Comparison of ENCODE assay signal across 11 cellular contexts in the genomic region with DNA sequence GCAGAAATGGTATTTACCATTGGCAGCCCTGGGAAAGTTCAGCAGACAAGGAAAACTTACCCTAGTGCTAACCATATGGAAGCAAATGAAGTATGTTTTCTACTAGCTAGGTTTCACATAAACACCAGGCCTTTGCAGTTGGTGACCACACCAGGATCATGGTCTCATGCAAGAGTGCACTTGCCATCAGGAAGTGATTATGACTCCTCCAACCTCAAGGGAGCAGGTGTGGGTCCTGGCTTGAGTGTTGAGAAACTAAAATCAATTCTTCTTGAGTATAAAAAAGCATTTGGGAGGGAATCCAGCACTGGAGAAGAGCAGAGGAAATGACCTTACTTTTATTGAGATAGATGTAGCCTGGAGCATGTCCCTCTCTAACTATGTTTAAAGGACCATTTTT. TPM values are rescaled to one million over a fixed set of nuclear protein-coding genes. Genes with fewer than 3 reads are reported as not detected.
DNase-seq lines count a peak whose midpoint lies in the region; ATAC-seq and TF ChIP-seq lines count a peak whose summit lies in the region.
"Had no signal": no experiment of that assay in that cellular context is flagged by ENCODE, and none has a peak within 500 bp of the region (broad histone marks: within the 10 kb centered on the region; RNA-seq: fewer than 3 reads in every experiment).

No MANE protein-coding gene starts in this region.

- H2BK5ac ChIP-seq in H9 (ENCODE audit: insufficient read length, low read length), result no peak overlapping the region

- ATAC-seq in DND-41 (ENCODE audit: insufficient read depth, low read depth) (peak; percentile 81), GM19372 (IDR thresholded peaks at IDR 0.05; ENCODE audit: low read depth, unreplicated experiment) (peak; percentile 95), HG02970 (IDR thresholded peaks at IDR 0.05; ENCODE audit: low FRiP score, unreplicated experiment) (peak; percentile 60)

- H3K27me3 ChIP-seq in DND-41 (ENCODE audit: insufficient read depth, low read length, poor library complexity) (no peaks in the 10 kb centered on the region), H9 (ENCODE audit: insufficient read depth, low read length) (no peaks in the 10 kb centered on the region)

- H3K23ac ChIP-seq in H9 (ENCODE audit: insufficient read length, low read depth, low read length), result no peak overlapping the region

- peaks cover 9 to 11% of the 10 kb centered on the region in 2 experiments for H3K4me1 Mint-ChIP-seq in H9

- H4K20me1 ChIP-seq in DND-41 (ENCODE audit: insufficient read depth, low read length) (no peaks in the 10 kb centered on the region), H9 (ENCODE audit: control insufficient read depth, insufficient read depth, insufficient read length) (no peaks in the 10 kb centered on the region)

- no peak overlapping the region for H2BK12ac ChIP-seq in H9 (ENCODE audit: insufficient read length, low read depth, low read length)

- H3K9me3 Mint-ChIP-seq in H9, result no peaks in the 10 kb centered on the region

- H3K18ac ChIP-seq in H9 (ENCODE audit: insufficient read length, low read depth, low read length), result no peak overlapping the region

- no peak for TF ChIP-seq POLR2A in NB4 (IDR thresholded peaks at IDR 0.05; ENCODE audit: extremely low read depth, insufficient read length)

- DNase-seq in DND-41 (peak; percentile 77), NB4 (ENCODE audit: low read depth) (peak; percentile 56), C1 segment of cervical spinal cord (lab: John Stamatoyannopoulos, UW) (no peak), NCI-H146 treated with DMSO at 0.1 percent for 48 hours (lab: John Stamatoyannopoulos, UW; ENCODE audit: unreplicated experiment) (no peak), mesenteric fat pad (ENCODE audit: low spot score) (no peak), H9 (no peak)
- DNase-seq: activated CD4-positive, alpha-beta T cell treated with anti-CD3 and anti-CD28 coated beads for 1 hour; NCI-H748 treated with DMSO at 0.1 percent for 48 hours; occipital lobe had no signal

- H3K27ac ChIP-seq in DND-41 (ENCODE audit: low read length) (peak overlapping the region; percentile 91), H9 (ENCODE audit: insufficient read length, low read depth, low read length) (no peak overlapping the region)

- no peaks in the 10 kb centered on the region for H3K23me2 ChIP-seq in H9 (ENCODE audit: insufficient read length, low read depth, low read length, poor library complexity, severe bottlenecking)

- H2BK120ac ChIP-seq in H9 (ENCODE audit: low read depth, low read length, poor library complexity, severe bottlenecking), result no peak overlapping the region

- H2AFZ ChIP-seq in DND-41 (ENCODE audit: low read depth, low read length), result peak overlapping the region; percentile 45
- no peak overlapping the region for H2AFZ ChIP-seq in H9 (ENCODE audit: low read length)

- H3K79me2 ChIP-seq in DND-41 (ENCODE audit: insufficient read depth, low read length) (no peaks in the 10 kb centered on the region), H9 (ENCODE audit: insufficient read depth, low read length) (no peaks in the 10 kb centered on the region)

- peak overlapping the region; percentile 25; the same call in 1 of the 2 replicates for H3K9ac ChIP-seq in DND-41 (ENCODE audit: low read depth, low read length)
- H3K9ac ChIP-seq in H9 (ENCODE audit: extremely low read depth, insufficient read length, low read length), result no peak overlapping the region

- no peaks in the 10 kb centered on the region for H3K36me3 ChIP-seq in DND-41 (ENCODE audit: insufficient read depth, low read length)

- H3K27me3 Mint-ChIP-seq in H9 (ENCODE audit: low read depth), result no peaks in the 10 kb centered on the region

- H2BK15ac ChIP-seq in H9 (ENCODE audit: low read depth, low read length), result no peak overlapping the region

- H3K4me3 ChIP-seq in DND-41 (ENCODE audit: low read depth in 1 of 2, low read length in 2 of 2), result no peak overlapping the region
- no peak overlapping the region for H3K4me3 ChIP-seq in NB4 (ENCODE audit: low read depth, low read length)

- H3K56ac ChIP-seq in H9 (ENCODE audit: insufficient read length, low read depth, low read length), result no peak overlapping the region

- H3K4ac ChIP-seq in H9 (ENCODE audit: low read depth, low read length), result no peak overlapping the region

- H3K4me1 ChIP-seq in DND-41 (ENCODE audit: insufficient read depth, low read length) (peaks cover 80% of the 10 kb centered on the region), H9 (ENCODE audit: insufficient read depth, low read length) (no peaks in the 10 kb centered on the region)

- TF ChIP-seq CTCF in DND-41 (IDR thresholded peaks at IDR 0.05; ENCODE audit: borderline replicate concordance, extremely low read depth, low read length, poor library complexity, severe bottlenecking) (no peak), NB4 (IDR thresholded peaks at IDR 0.05; ENCODE audit: low read depth, low read length) (no peak), H9 (conservative IDR thresholded peaks at IDR 0.05) (no peak)

- H3K14ac ChIP-seq in H9 (ENCODE audit: insufficient read depth, low read length), result no peak overlapping the region

- no peak overlapping the region for H3T11ph ChIP-seq in H9 (ENCODE audit: low read length)

- H3K79me1 ChIP-seq in H9 (ENCODE audit: insufficient read depth, low read depth, low read length, poor library complexity, severe bottlenecking), result no peaks in the 10 kb centered on the region

- H3K4me2 ChIP-seq in DND-41 (ENCODE audit: insufficient read depth, low read length), result 0 out of 2 replicates have a peak overlapping the region, but pooled peaks have one; percentile 12
- H3K4me2 ChIP-seq in H9 (ENCODE audit: insufficient read depth, insufficient read length, low read length), result no peak overlapping the region

- H3K9me3 ChIP-seq in DND-41 (ENCODE audit: insufficient read depth, low read length, severe bottlenecking), result no peaks in the 10 kb centered on the region
- H3K9me3 ChIP-seq in H9 (ENCODE audit: control insufficient read depth, low read depth, low read length), result no peaks in the 10 kb centered on the region

- H3K36me3 Mint-ChIP-seq in H9 (ENCODE audit: insufficient read depth in 1 of 3, low read depth in 3 of 3), result no peaks in the 10 kb centered on the region

- H4K8ac ChIP-seq in H9 (replicated peaks; ENCODE audit: insufficient read length, low read depth, low read length), result no peak overlapping the region

- no peak overlapping the region for H4K91ac ChIP-seq in H9 (ENCODE audit: insufficient read length, low read depth, low read length)

- no peak overlapping the region for H3K27ac Mint-ChIP-seq in H9

- H2AK5ac ChIP-seq in H9 (ENCODE audit: insufficient read length, low read length), result no peak overlapping the region

- H3K4me3 Mint-ChIP-seq in H9, result no peak overlapping the region

- H2BK20ac ChIP-seq in H9 (ENCODE audit: low read depth, low read length, poor library complexity, severe bottlenecking), result no peak overlapping the region

- no peak overlapping the region for H4K5ac ChIP-seq in H9 (ENCODE audit: insufficient read length, low read depth, low read length)

RNA-seq across cellular contexts. Expression of a gene that starts 56.8 kb away (rescaled TPM):
- total RNA-seq in mesenteric fat pad (10.9 TPM), H9 (2021) (15.6 and 17.3 TPM in 2 replicates)

Comparison
In these comparisons a context has a peak if more than half of its experiments do, and no peak if none do; other contexts are left out.
1. DNase-seq: peak in DND-41 (single experiment) and NB4 (single experiment); none in C1 segment of cervical spinal cord (0 of 14), NCI-H146 treated with DMSO at 0.1 percent for 48 hours (single experiment), mesenteric fat pad (single experiment) and H9 (single experiment).
2. Peak in every context shown above with its lines, with median percentiles within 50 percentile points of each other: ATAC-seq.